Comparison of ENCODE assay signal across 9 cellular contexts in genomic region chr1:151056574-151056973, GRCh38. TPM values are rescaled to one million over a fixed set of nuclear protein-coding genes. Genes with fewer than 3 reads are reported as not detected.
DNase-seq lines count a peak whose midpoint lies in the region; ATAC-seq, FAIRE-seq and TF ChIP-seq lines count a peak whose summit lies in the region.
"Had no signal": no experiment of that assay in that cellular context is flagged by ENCODE, and none has a peak within 500 bp of the region (broad histone marks: within the 10 kb centered on the region; RNA-seq: fewer than 3 reads in every experiment).

No MANE protein-coding gene starts in this region.

- H4K5ac ChIP-seq in mesendoderm (ENCODE audit: low read length), result no peak overlapping the region

- H3K4me1 ChIP-seq in adipocyte (ENCODE audit: control insufficient read depth, insufficient read depth, low read length) (peaks cover 37% of the 10 kb centered on the region), mesendoderm (ENCODE audit: control insufficient read depth, low read depth, low read length) (peaks cover 7% of the 10 kb centered on the region), tibial artery (peaks cover 0 to 43% (median 27%) of the 10 kb centered on the region in 4 donors)

- H3K56ac ChIP-seq in mesendoderm (ENCODE audit: low read length), result peak overlapping the region; percentile 59

- peak overlapping the region; percentile 90 for H3K27ac Mint-ChIP-seq in activated T-cell treated with anti-CD3 and anti-CD28 coated beads, Interleukin-2, amount 50 U/mL, for 72 hours

- H3K36me3 Mint-ChIP-seq in activated T-cell treated with anti-CD3 and anti-CD28 coated beads, Interleukin-2, amount 50 U/mL, for 72 hours (ENCODE audit: insufficient read depth in 2 of 2), result peaks cover 22 to 53% of the 10 kb centered on the region in 2 donors

- no peak for ATAC-seq in activated T-cell treated with anti-CD3 and anti-CD28 coated beads, Interleukin-2, amount 50 U/mL, for 72 hours (replicated peaks in 1 of 2)

- intact Hi-C loops in tibial artery (cut with DNase I; ENCODE audit: low total_unique reads), result no loop called here

- no peak overlapping the region for H4K8ac ChIP-seq in mesendoderm (ENCODE audit: low read depth, low read length)

- H3K27me3 ChIP-seq in adipocyte (replicated peaks; ENCODE audit: control insufficient read depth, insufficient read depth, low read length), result no peaks in the 10 kb centered on the region
- H3K27me3 ChIP-seq in mesendoderm (ENCODE audit: insufficient read depth, low read length, poor library complexity), result no peaks in the 10 kb centered on the region
- H3K27me3 ChIP-seq in tibial artery, result no peaks in the 10 kb centered on the region
- H3K27me3 ChIP-seq: pancreas had no signal

- FAIRE-seq in GM19239 (lab: Jason Lieb, UNC), result no peak
- FAIRE-seq: pancreas had no signal

- H3K9me3 ChIP-seq in adipocyte (ENCODE audit: control insufficient read depth, low read length), result no peaks in the 10 kb centered on the region
- no peaks in the 10 kb centered on the region for H3K9me3 ChIP-seq in tibial artery
- H3K9me3 ChIP-seq: pancreas had no signal

- peaks cover 45% of the 10 kb centered on the region for H3K79me2 ChIP-seq in mesendoderm (ENCODE audit: control insufficient read depth, insufficient read depth, low read length)

- H3K36me3 ChIP-seq in adipocyte (ENCODE audit: control insufficient read depth, insufficient read depth, low read length, severe bottlenecking), result peaks cover 51% of the 10 kb centered on the region
- H3K36me3 ChIP-seq in mesendoderm (ENCODE audit: control insufficient read depth, insufficient read depth, low read length), result peaks cover 21% of the 10 kb centered on the region
- H3K36me3 ChIP-seq in tibial artery, result peaks cover 39 to 53% (median 45%) of the 10 kb centered on the region in 3 donors

- no peak for DNase-seq in activated T-cell treated with anti-CD3 and anti-CD28 coated beads, Interleukin-2, amount 50 U/mL, for 72 hours
- no peak for DNase-seq in activated T-cell treated with anti-CD3 and anti-CD28 coated beads for 4 hours
- no peak for DNase-seq in adipocyte (ENCODE audit: low read depth)
- no peak for DNase-seq in mesendoderm
- DNase-seq in tibial artery, result no peak
- DNase-seq in GM19239 (ENCODE audit: insufficient read length, low spot score), result no peak
- no peak for DNase-seq in NK-92 (lab: John Stamatoyannopoulos, UW; ENCODE audit: unreplicated experiment)
- DNase-seq in stimulated activated CD4-positive, alpha-beta T cell treated with anti-CD3 and anti-CD28 coated beads, Interleukin-4, amount 100 ng/mL, for 24 hours, result no peak
- DNase-seq: pancreas had no signal

- H2BK5ac ChIP-seq in mesendoderm (ENCODE audit: low read length), result no peak overlapping the region

- peak overlapping the region; percentile 87 to 99 for H3K4me3 Mint-ChIP-seq in activated T-cell treated with anti-CD3 and anti-CD28 coated beads, Interleukin-2, amount 50 U/mL, for 72 hours

- H3K4me3 ChIP-seq in adipocyte (ENCODE audit: low read length) (no peak overlapping the region), mesendoderm (ENCODE audit: low read length) (no peak overlapping the region), tibial artery (peak overlapping the region in 1 of 2 donors; percentile 75)

- no peak overlapping the region for H3K4me2 ChIP-seq in mesendoderm (ENCODE audit: low read length)

- TF ChIP-seq CTCF in tibial artery (IDR thresholded peaks at IDR 0.05), result no peak

- peaks cover 0 to 2% of the 10 kb centered on the region in 2 donors for H3K9me3 Mint-ChIP-seq in activated T-cell treated with anti-CD3 and anti-CD28 coated beads, Interleukin-2, amount 50 U/mL, for 72 hours

- H3K9ac ChIP-seq in adipocyte (ENCODE audit: low read length) (peak overlapping the region; percentile 8), mesendoderm (ENCODE audit: low read length) (peak overlapping the region; percentile 53)

- no peak overlapping the region for H2AK5ac ChIP-seq in mesendoderm (ENCODE audit: low read length)

- H2BK120ac ChIP-seq in mesendoderm (ENCODE audit: low read depth, low read length), result no peak overlapping the region

- H3K27me3 Mint-ChIP-seq in activated T-cell treated with anti-CD3 and anti-CD28 coated beads, Interleukin-2, amount 50 U/mL, for 72 hours (ENCODE audit: low read depth), result no peaks in the 10 kb centered on the region

- no peak overlapping the region for H3K4ac ChIP-seq in mesendoderm (ENCODE audit: low read depth, low read length)

- no peak overlapping the region for H3K18ac ChIP-seq in mesendoderm (ENCODE audit: low read length)

- no peak overlapping the region for H3K27ac ChIP-seq in mesendoderm (ENCODE audit: low read depth, low read length)
- peak overlapping the region; percentile 81 to 91 for H3K27ac ChIP-seq in tibial artery

- H3K79me1 ChIP-seq in mesendoderm (ENCODE audit: low read length), result peaks cover 20% of the 10 kb centered on the region

- peaks cover 56% of the 10 kb centered on the region for H3K4me1 Mint-ChIP-seq in activated T-cell treated with anti-CD3 and anti-CD28 coated beads, Interleukin-2, amount 50 U/mL, for 72 hours (ENCODE audit: low read depth)

- no CpG with 5 or more reads among the region's 3 CpGs for WGBS in mesendoderm (ENCODE audit: extremely low coverage, insufficient coverage, low lambda C conversion rate)

- no peak overlapping the region for H2BK15ac ChIP-seq in mesendoderm (replicated peaks; ENCODE audit: low read depth)

- no peak overlapping the region for H3K23ac ChIP-seq in mesendoderm (ENCODE audit: low read length)

RNA-seq across cellular contexts. Expression of gene CDC42SE1, which starts 2.8 kb away (rescaled TPM):
- total RNA-seq in activated T-cell treated with anti-CD3 and anti-CD28 coated beads, Interleukin-2, amount 50 U/mL, for 72 hours, result 100 to 1,000 TPM; 210 to 220 TPM
- polyA plus RNA-seq in mesendoderm (2013, experiment 1 of 2), result 61.2 TPM
- 61.4 TPM for polyA plus RNA-seq in mesendoderm (2013, experiment 2 of 2)

RNA-seq across cellular contexts. Expression of gene MLLT11, which starts 3.6 kb away (rescaled TPM):
- 1 to 10 TPM; 5.3 to 5.6 TPM for total RNA-seq in activated T-cell treated with anti-CD3 and anti-CD28 coated beads, Interleukin-2, amount 50 U/mL, for 72 hours
- polyA plus RNA-seq in mesendoderm (2013, experiment 1 of 2), result 47.4 TPM
- polyA plus RNA-seq in mesendoderm (2013, experiment 2 of 2), result 49.3 TPM

RNA-seq across cellular contexts. Expression of gene C1orf56, which starts 9.0 kb away (rescaled TPM):
- total RNA-seq in activated T-cell treated with anti-CD3 and anti-CD28 coated beads, Interleukin-2, amount 50 U/mL, for 72 hours, result 1 to 10 TPM; 2.1 to 3.1 TPM
- polyA plus RNA-seq in mesendoderm (2013, experiment 1 of 2), result 1.7 TPM
- polyA plus RNA-seq in mesendoderm (2013, experiment 2 of 2), result 1.7 TPM

RNA-seq across cellular contexts. Expression of gene GABPB2, which starts 14.0 kb away (rescaled TPM):
- 10 to 100 TPM; 22.7 to 29.1 TPM for total RNA-seq in activated T-cell treated with anti-CD3 and anti-CD28 coated beads, Interleukin-2, amount 50 U/mL, for 72 hours
- polyA plus RNA-seq in mesendoderm (2013, experiment 1 of 2), result 2.1 TPM
- polyA plus RNA-seq in mesendoderm (2013, experiment 2 of 2), result 3.1 TPM

RNA-seq across cellular contexts. Expression of gene BNIPL, which starts 20.2 kb away (rescaled TPM):
- 1 to 10 TPM; 2.8 to 5.3 TPM for total RNA-seq in activated T-cell treated with anti-CD3 and anti-CD28 coated beads, Interleukin-2, amount 50 U/mL, for 72 hours
- polyA plus RNA-seq in mesendoderm (2013, experiment 1 of 2), result 2.2 TPM
- polyA plus RNA-seq in mesendoderm (2013, experiment 2 of 2), result 2.0 TPM
